ENCODE assay signal across 21 cellular contexts in genomic region chr5:116883875-116884274, GRCh38.
DNase-seq lines count a peak whose midpoint lies in the region; ATAC-seq lines count a peak whose summit lies in the region.
"Had no signal": no experiment of that assay in that cellular context is flagged by ENCODE, and none has a peak within 500 bp of the region (broad histone marks: within the 10 kb centered on the region; RNA-seq: fewer than 3 reads in every experiment).

No MANE protein-coding gene starts in this region.

- DNase-seq in SK-N-DZ (ENCODE audit: low spot score) (no peak), NCI-H2081 (lab: John Stamatoyannopoulos, UW) (no peak)
- DNase-seq: activated CD8-positive, alpha-beta memory T cell treated with anti-CD3 and anti-CD28 coated beads, Interleukin-2, amount 50 U/mL, for 48 hours; activated naive CD8-positive, alpha-beta T cell treated with anti-CD3 and anti-CD28 coated beads for 36 hours; CD4-positive, CD25-positive, alpha-beta regulatory T cell; immature natural killer cell; KBM-7; left lung; MM.1S; natural killer cell; NCI-H526; spleen; stimulated activated naive CD8-positive, alpha-beta T cell treated with anti-CD3 and anti-CD28 coated beads, Interleukin-15, amount 100 ng/mL, for 72 hours; T1000; tibial artery had no signal

- peak; percentile 47 for ATAC-seq in GM19025 (IDR thresholded peaks at IDR 0.05; ENCODE audit: low read depth, unreplicated experiment)
- ATAC-seq in HG02623 (IDR thresholded peaks at IDR 0.05; ENCODE audit: unreplicated experiment), result peak; percentile 43
- ATAC-seq in HG03045 (IDR thresholded peaks at IDR 0.05; ENCODE audit: unreplicated experiment), result peak; percentile 43
- no peak for ATAC-seq in GM18861 (IDR thresholded peaks at IDR 0.05; ENCODE audit: unreplicated experiment)
- no peak for ATAC-seq in GM19455 (IDR thresholded peaks at IDR 0.05; ENCODE audit: unreplicated experiment)
- ATAC-seq: left lung; natural killer cell; stimulated activated naive CD8-positive, alpha-beta T cell treated with anti-CD3 and anti-CD28 coated beads, Interleukin-15, amount 100 ng/mL, for 72 hours; WTC11 had no signal

Comparison
In these comparisons a context has a peak if more than half of its experiments do, and no peak if none do; other contexts are left out.
1. ATAC-seq: peak in GM19025 (single experiment), HG02623 (single experiment) and HG03045 (single experiment); none in GM18861 (single experiment) and GM19455 (single experiment).